In genomic region chr1:19414490-19414889, GRCh38 we compare ENCODE assay signal across 11 cellular contexts.
A peak's percentile ranks its signal among the peaks of the same experiment; 100 is the strongest.
DNase-seq lines count a peak whose midpoint lies in the region; ATAC-seq and TF ChIP-seq lines count a peak whose summit lies in the region.
"Had no signal": no experiment of that assay in that cellular context is flagged by ENCODE, and none has a peak within 500 bp of the region (broad histone marks: within the 10 kb centered on the region; RNA-seq: fewer than 3 reads in every experiment).

No MANE protein-coding gene starts in this region.

- DNase-seq in T-cell (no peak), mucosa of gallbladder (ENCODE audit: low spot score) (peak; percentile 55), suprapubic skin (ENCODE audit: low spot score in 2 of 2) (no peak), NOMO-1 treated with DMSO at 0.1 percent for 48 hours (lab: John Stamatoyannopoulos, UW; ENCODE audit: unreplicated experiment) (no peak), NCI-H2107 (lab: John Stamatoyannopoulos, UW) (no peak)
- DNase-seq in effector memory CD8-positive, alpha-beta T cell, result no peak
- DNase-seq: effector memory CD4-positive, alpha-beta T cell; NCI-H1930 had no signal

- 56% methylated on average over 2 of the region's 2 CpGs for WGBS in suprapubic skin

- no peak overlapping the region for H3K4me3 Mint-ChIP-seq in T-cell
- H3K4me3 Mint-ChIP-seq in effector memory CD8-positive, alpha-beta T cell, result no peak overlapping the region

- peaks cover 67% of the 10 kb centered on the region for H3K4me1 ChIP-seq in suprapubic skin

- peak overlapping the region; percentile 36 for H3K27ac ChIP-seq in suprapubic skin

- CTCF ChIA-PET in T-cell (lab: Charles Lee), result interaction anchor here in 1 of 2 donors (0.5 kb wide), 1 partner anchor 86 kb away, joined by 5 read pairs; no protein-coding TSS in a partner anchor

- TF ChIP-seq POLR2A in suprapubic skin (IDR thresholded peaks at IDR 0.05), result no peak

- POLR2A ChIA-PET in T-cell (lab: Charles Lee), result no interaction called here

- H3K9me3 Mint-ChIP-seq in T-cell, result no peaks in the 10 kb centered on the region
- H3K9me3 Mint-ChIP-seq in effector memory CD8-positive, alpha-beta T cell, result no peaks in the 10 kb centered on the region

- no peak for ATAC-seq in T-cell (replicated peaks in 1 of 4)
- ATAC-seq in effector memory CD8-positive, alpha-beta T cell (replicated peaks), result no peak
- no peak for ATAC-seq in GM18868 (IDR thresholded peaks at IDR 0.05; ENCODE audit: unreplicated experiment)
- ATAC-seq in GM21526 (IDR thresholded peaks at IDR 0.05; ENCODE audit: low FRiP score, unreplicated experiment), result no peak

- H3K27ac Mint-ChIP-seq in T-cell, result peak overlapping the region; percentile 49 to 50
- peak overlapping the region; percentile 68 to 86 for H3K27ac Mint-ChIP-seq in effector memory CD8-positive, alpha-beta T cell

- H3K36me3 ChIP-seq in suprapubic skin, result peaks cover 18% of the 10 kb centered on the region
- H3K36me3 ChIP-seq: ovary had no signal

- H3K27me3 Mint-ChIP-seq in T-cell, result no peaks in the 10 kb centered on the region
- no peaks in the 10 kb centered on the region for H3K27me3 Mint-ChIP-seq in effector memory CD8-positive, alpha-beta T cell

- H3K27me3 ChIP-seq in suprapubic skin, result no peaks in the 10 kb centered on the region
- H3K27me3 ChIP-seq: ovary had no signal

- no peak overlapping the region for H3K4me3 ChIP-seq in suprapubic skin
- H3K4me3 ChIP-seq: ovary had no signal

- no peaks in the 10 kb centered on the region for H3K9me3 ChIP-seq in suprapubic skin
- H3K9me3 ChIP-seq: ovary had no signal

- no peak for TF ChIP-seq CTCF in suprapubic skin (IDR thresholded peaks at IDR 0.05)

- peaks cover 31% of the 10 kb centered on the region for H3K36me3 Mint-ChIP-seq in T-cell
- peaks cover 36% of the 10 kb centered on the region for H3K36me3 Mint-ChIP-seq in effector memory CD8-positive, alpha-beta T cell (ENCODE audit: insufficient read depth)

- H3K4me1 Mint-ChIP-seq in T-cell, result peaks cover 88 to 91% (median 88%) of the 10 kb centered on the region in 3 donors
- peaks cover 56 to 75% of the 10 kb centered on the region in 2 donors for H3K4me1 Mint-ChIP-seq in effector memory CD8-positive, alpha-beta T cell (ENCODE audit: low read depth in 2 of 2)

- TF ChIP-seq EP300 in suprapubic skin (IDR thresholded peaks at IDR 0.05), result no peak
